Comparison of ENCODE assay signal across 28 cellular contexts in the genomic region with DNA sequence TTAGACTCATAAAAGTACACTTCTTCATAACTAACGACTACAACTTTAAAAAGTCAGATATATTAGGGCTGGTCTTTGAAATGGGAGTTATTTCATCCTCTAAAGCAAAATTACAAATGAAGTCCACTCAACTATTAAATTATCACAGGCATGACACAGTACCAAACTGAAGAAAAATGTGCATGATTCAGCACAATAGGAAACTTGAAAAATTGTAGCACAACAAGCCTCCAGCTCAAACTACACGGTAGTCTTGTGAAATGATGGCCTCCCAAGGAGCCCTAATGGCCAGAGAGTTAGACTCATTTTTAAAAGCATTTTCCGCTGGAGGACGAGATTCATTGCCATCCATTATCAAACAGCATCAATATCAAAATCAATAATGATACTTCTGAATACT.
DNase-seq lines count a peak whose midpoint lies in the region; TF ChIP-seq lines count a peak whose summit lies in the region.
"Had no signal": no experiment of that assay in that cellular context is flagged by ENCODE, and none has a peak within 500 bp of the region (broad histone marks: within the 10 kb centered on the region; RNA-seq: fewer than 3 reads in every experiment).

No MANE protein-coding gene starts in this region.

- no peaks in the 10 kb centered on the region for H3K27me3 ChIP-seq in testis
- H3K27me3 ChIP-seq: pancreas, spleen, tibial nerve had no signal

- TF ChIP-seq POLR2A in testis (IDR thresholded peaks at IDR 0.05), result no peak
- no peak for TF ChIP-seq POLR2A in lower leg skin (IDR thresholded peaks at IDR 0.05)

- no peak for TF ChIP-seq CTCF in testis (IDR thresholded peaks at IDR 0.05)
- TF ChIP-seq CTCF in lower leg skin (IDR thresholded peaks at IDR 0.05), result no peak

- peak; percentile 68 for DNase-seq in NCI-H226
- DNase-seq in fibroblast of gingiva (ENCODE audit: low read depth), result peak; percentile 66
- peak; percentile 25 for DNase-seq in myocyte (ENCODE audit: low read depth)
- no peak for DNase-seq in testis
- no peak for DNase-seq in NCI-H1436 treated with DMSO at 0.1 percent for 48 hours (lab: John Stamatoyannopoulos, UW)
- no peak for DNase-seq in lower leg skin (ENCODE audit: low spot score in 2 of 2)
- DNase-seq in stimulated activated naive CD4-positive, alpha-beta T cell (lab: John Stamatoyannopoulos, UW), result no peak
- DNase-seq: activated effector memory CD4-positive, alpha-beta T cell treated with anti-CD3 and anti-CD28 coated beads, Interleukin-2, amount 50 U/mL, for 16 hours; activated T-cell treated with anti-CD3 and anti-CD28 coated beads, Interleukin-2, amount 50 U/mL, for 24 hours; aorta; Caco-2; caudate nucleus; DMS53; HFFc6; islet precursor cell; lower lobe of right lung; natural killer cell; NCI-H1417; NCI-H2029 treated with DMSO at 0.1 percent for 48 hours; NCI-H2227 treated with DMSO at 0.1 percent for 48 hours; pancreas; SHP77; spleen; stimulated activated CD4-positive, alpha-beta T cell treated with anti-CD3 and anti-CD28 coated beads, Interleukin-2, amount 100 ng/mL, for 24 hours; T-helper 2 cell had no signal

- no peaks in the 10 kb centered on the region for H3K36me3 ChIP-seq in testis (ENCODE audit: low read depth, missing control alignments)
- H3K36me3 ChIP-seq: lower lobe of right lung, pancreas, spleen, tibial nerve had no signal

- H3K9me3 ChIP-seq in testis, result no peaks in the 10 kb centered on the region
- H3K9me3 ChIP-seq: Caco-2, lower lobe of right lung, pancreas, spleen, tibial nerve had no signal

- WGBS in testis, 2 donors, result 64 to 67% methylated on average over 4 of the region's 4 CpGs
- 72 to 80% methylated on average over 4 of the region's 4 CpGs for WGBS in lower leg skin, 2 donors

- no peak overlapping the region for H3K4me3 ChIP-seq in testis
- H3K4me3 ChIP-seq in lower leg skin (ENCODE audit: low read depth, poor library complexity, severe bottlenecking), result no peak overlapping the region
- H3K4me3 ChIP-seq: K562, lower lobe of right lung, pancreas, spleen, tibial nerve had no signal

- no peak overlapping the region for H3K27ac ChIP-seq in testis
- H3K27ac ChIP-seq: C4-2B, lower lobe of right lung, pancreas, spleen, tibial nerve had no signal

- intact Hi-C loops in testis (cut with DNase I; ENCODE audit: low total_unique reads), result no loop called here
- intact Hi-C loops in lower leg skin (cut with DNase I; ENCODE audit: low total_unique reads), result no loop called here

- H3K4me1 ChIP-seq in testis, result no peaks in the 10 kb centered on the region
- H3K4me1 ChIP-seq: Caco-2, lower lobe of right lung, pancreas, spleen, tibial nerve had no signal

Comparison
In these comparisons a context has a peak if more than half of its experiments do, and no peak if none do; other contexts are left out.
1. DNase-seq: peak in NCI-H226 (single experiment), fibroblast of gingiva (single experiment) and myocyte (single experiment); none in testis (single experiment), NCI-H1436 treated with DMSO at 0.1 percent for 48 hours (single experiment), lower leg skin (0 of 2) and stimulated activated naive CD4-positive, alpha-beta T cell (0 of 6).